ENCODE assay signal across 19 cellular contexts in genomic region chrX:35826503-35826902, GRCh38. TPM values are rescaled to one million over a fixed set of nuclear protein-coding genes. Genes with fewer than 3 reads are reported as not detected.
DNase-seq lines count a peak whose midpoint lies in the region; ATAC-seq, FAIRE-seq and TF ChIP-seq lines count a peak whose summit lies in the region.
"Had no signal": no experiment of that assay in that cellular context is flagged by ENCODE, and none has a peak within 500 bp of the region (broad histone marks: within the 10 kb centered on the region; RNA-seq: fewer than 3 reads in every experiment).

No MANE protein-coding gene starts in this region.

- in situ Hi-C loops in mammary epithelial cell (cut with MboI; ENCODE audit: low sequenced_read_pairs in 2 of 2), result no loop called here

- dilution Hi-C loops in mammary epithelial cell (cut with HindIII; ENCODE audit: low sequenced_read_pairs), result no loop called here

- H2BK12ac ChIP-seq in mesenchymal stem cell (ENCODE audit: low read length in 2 of 2), result no peak overlapping the region
- no peak overlapping the region for H2BK12ac ChIP-seq in H9 (ENCODE audit: insufficient read length, low read depth, low read length)

- H3K4me1 ChIP-seq in mammary epithelial cell (ENCODE audit: insufficient read depth, low read length) (no peaks in the 10 kb centered on the region), mesenchymal stem cell (ENCODE audit: control insufficient read depth, insufficient read depth, low read depth, low read length) (no peaks in the 10 kb centered on the region), H9 (ENCODE audit: insufficient read depth, low read length) (no peaks in the 10 kb centered on the region)
- H3K4me1 ChIP-seq: A549 had no signal

- H4K91ac ChIP-seq in mesenchymal stem cell (ENCODE audit: low read length), result no peak overlapping the region
- no peak overlapping the region for H4K91ac ChIP-seq in H9 (ENCODE audit: insufficient read length, low read depth, low read length)

- H3K4me2 ChIP-seq in mammary epithelial cell (ENCODE audit: insufficient read depth, low read depth, low read length) (no peak overlapping the region), mesenchymal stem cell (ENCODE audit: low read length, poor library complexity, severe bottlenecking) (no peak overlapping the region), H9 (ENCODE audit: insufficient read depth, insufficient read length, low read length) (no peak overlapping the region)
- H3K4me2 ChIP-seq: A549 had no signal

- H2BK15ac ChIP-seq in mesenchymal stem cell (ENCODE audit: low read depth, poor library complexity, severe bottlenecking) (no peak overlapping the region), H9 (ENCODE audit: low read depth, low read length) (no peak overlapping the region)

- H3K27me3 Mint-ChIP-seq in H9 (ENCODE audit: low read depth), result no peaks in the 10 kb centered on the region
- H3K27me3 Mint-ChIP-seq in stimulated activated memory B cell treated with anti-CD40 and anti-IgM and Interleukin-4, amounts not matched to agents 10 μg/mL and 1 μg/mL and 100 μg/mL, for 72 hours, result no peaks in the 10 kb centered on the region
- H3K27me3 Mint-ChIP-seq: CD4-positive, CD25-positive, alpha-beta regulatory T cell had no signal

- H3K9me3 ChIP-seq in mammary epithelial cell (replicated peaks; ENCODE audit: insufficient read depth, low read length) (no peaks in the 10 kb centered on the region), mesenchymal stem cell (ENCODE audit: control insufficient read depth, low read length) (no peaks in the 10 kb centered on the region), H9 (ENCODE audit: control insufficient read depth, low read depth, low read length) (no peaks in the 10 kb centered on the region)
- H3K9me3 ChIP-seq: A549 had no signal

- H2AFZ ChIP-seq in mammary epithelial cell (ENCODE audit: low read depth, low read length), result no peak overlapping the region
- no peak overlapping the region for H2AFZ ChIP-seq in mesenchymal stem cell (ENCODE audit: low read depth, low read length)
- no peak overlapping the region for H2AFZ ChIP-seq in H9 (ENCODE audit: low read length)

- H4K5ac ChIP-seq in H9 (ENCODE audit: insufficient read length, low read depth, low read length), result no peak overlapping the region

- DNase-seq in A172 (ENCODE audit: low spot score) (peak; percentile 14), GM19239 (ENCODE audit: insufficient read length, low spot score) (no peak), mammary epithelial cell (peak; percentile 3), mesenchymal stem cell (peak; percentile 0), NCI-H2171 (lab: John Stamatoyannopoulos, UW) (no peak), H9 (no peak)
- DNase-seq: CD4-positive, CD25-positive, alpha-beta regulatory T cell; NCI-H1092 treated with DMSO at 0.1 percent for 48 hours; NCI-H187; NCI-H510A; SHP77 treated with DMSO at 0.1 percent for 48 hours had no signal

- peaks cover 62 to 69% of the 10 kb centered on the region in 2 experiments for H3K9me3 Mint-ChIP-seq in H9
- H3K9me3 Mint-ChIP-seq in stimulated activated memory B cell treated with anti-CD40 and anti-IgM and Interleukin-4, amounts not matched to agents 10 μg/mL and 1 μg/mL and 100 μg/mL, for 72 hours, result peaks cover 8% of the 10 kb centered on the region

- H3K27me3 ChIP-seq in mammary epithelial cell (ENCODE audit: insufficient read depth, low read length) (no peaks in the 10 kb centered on the region), mesenchymal stem cell (ENCODE audit: control insufficient read depth in 1 of 2, insufficient read depth in 1 of 2, low read length in 2 of 2) (no peaks in the 10 kb centered on the region), H9 (ENCODE audit: insufficient read depth, low read length) (no peaks in the 10 kb centered on the region)

- no peak for TF ChIP-seq CTCF in mammary epithelial cell (conservative IDR thresholded peaks at IDR 0.05 in 1 of 2, IDR thresholded peaks at IDR 0.05 in 1 of 2; ENCODE audit: extremely low read depth in 1 of 2, insufficient read depth in 1 of 2, low read depth in 1 of 2, low read length in 2 of 2)
- TF ChIP-seq CTCF in H9 (conservative IDR thresholded peaks at IDR 0.05), result no peak

- H3K4ac ChIP-seq in mesenchymal stem cell (ENCODE audit: low read depth in 1 of 2, low read length in 2 of 2), result no peak overlapping the region
- H3K4ac ChIP-seq in H9 (ENCODE audit: low read depth, low read length), result no peak overlapping the region

- 25% methylated on average over 1 of the region's 1 CpG for WGBS in mammary epithelial cell (ENCODE audit: low coverage, missing lambda C conversion rate)
- 82% methylated on average over 1 of the region's 1 CpG for WGBS in mesenchymal stem cell
- no CpG with 5 or more reads among the region's 1 CpG for WGBS in H9 (ENCODE audit: extremely low coverage, insufficient read length, low lambda C conversion rate)

- H3K27ac ChIP-seq in mammary epithelial cell (ENCODE audit: insufficient read depth, low read depth, low read length) (no peak overlapping the region), mesenchymal stem cell (ENCODE audit: low read length, poor library complexity, severe bottlenecking) (no peak overlapping the region), H9 (ENCODE audit: insufficient read length, low read depth, low read length) (no peak overlapping the region)
- H3K27ac ChIP-seq: A549 had no signal

- CTCF ChIA-PET in mammary epithelial cell (lab: Charles Lee; ENCODE audit: low non-redundant PET), result no interaction called here

- H3K36me3 Mint-ChIP-seq in H9 (ENCODE audit: insufficient read depth in 1 of 3, low read depth in 3 of 3), result peaks cover 0 to 12% (median 3%) of the 10 kb centered on the region in 3 experiments; a peak in 5 of 7 replicates
- no peaks in the 10 kb centered on the region for H3K36me3 Mint-ChIP-seq in stimulated activated memory B cell treated with anti-CD40 and anti-IgM and Interleukin-4, amounts not matched to agents 10 μg/mL and 1 μg/mL and 100 μg/mL, for 72 hours
- H3K36me3 Mint-ChIP-seq: CD4-positive, CD25-positive, alpha-beta regulatory T cell had no signal

- no peak overlapping the region for H3K4me3 Mint-ChIP-seq in H9
- H3K4me3 Mint-ChIP-seq in stimulated activated memory B cell treated with anti-CD40 and anti-IgM and Interleukin-4, amounts not matched to agents 10 μg/mL and 1 μg/mL and 100 μg/mL, for 72 hours, result no peak overlapping the region
- H3K4me3 Mint-ChIP-seq: CD4-positive, CD25-positive, alpha-beta regulatory T cell had no signal

- H3K14ac ChIP-seq in mesenchymal stem cell (ENCODE audit: low read length in 2 of 2), result no peak overlapping the region
- H3K14ac ChIP-seq in H9 (ENCODE audit: insufficient read depth, low read length), result no peak overlapping the region

- H3K4me3 ChIP-seq in mammary epithelial cell (replicated peaks in 1 of 3; ENCODE audit: insufficient read depth in 1 of 3, low read depth in 2 of 3, low read length in 3 of 3), result no peak overlapping the region
- no peak overlapping the region for H3K4me3 ChIP-seq in mesenchymal stem cell (ENCODE audit: insufficient read depth in 1 of 2, low read depth in 1 of 2, low read length in 2 of 2)
- H3K4me3 ChIP-seq: A549, K562 had no signal

- H3K79me1 ChIP-seq in mesenchymal stem cell (replicated peaks; ENCODE audit: low read length, poor library complexity, severe bottlenecking), result no peaks in the 10 kb centered on the region
- no peaks in the 10 kb centered on the region for H3K79me1 ChIP-seq in H9 (ENCODE audit: insufficient read depth, low read depth, low read length, poor library complexity, severe bottlenecking)

- no peak overlapping the region for H3K18ac ChIP-seq in mesenchymal stem cell (ENCODE audit: low read depth in 1 of 2, low read length in 2 of 2)
- H3K18ac ChIP-seq in H9 (ENCODE audit: insufficient read length, low read depth, low read length), result no peak overlapping the region

- H2BK5ac ChIP-seq in mesenchymal stem cell (ENCODE audit: low read depth, low read length, poor library complexity, severe bottlenecking) (no peak overlapping the region), H9 (ENCODE audit: insufficient read length, low read length) (no peak overlapping the region)

- H3K23ac ChIP-seq in mesenchymal stem cell (ENCODE audit: low read length in 2 of 2) (no peak overlapping the region), H9 (ENCODE audit: insufficient read length, low read depth, low read length) (no peak overlapping the region)

- H4K8ac ChIP-seq in mesenchymal stem cell (ENCODE audit: low read length), result no peak overlapping the region
- no peak overlapping the region for H4K8ac ChIP-seq in H9 (replicated peaks; ENCODE audit: insufficient read length, low read depth, low read length)

- peaks cover 0 to 6% of the 10 kb centered on the region in 2 experiments; a peak in 2 of 4 replicates for H3K4me1 Mint-ChIP-seq in H9
- no peaks in the 10 kb centered on the region for H3K4me1 Mint-ChIP-seq in stimulated activated memory B cell treated with anti-CD40 and anti-IgM and Interleukin-4, amounts not matched to agents 10 μg/mL and 1 μg/mL and 100 μg/mL, for 72 hours
- H3K4me1 Mint-ChIP-seq: CD4-positive, CD25-positive, alpha-beta regulatory T cell had no signal

- H3K27ac Mint-ChIP-seq in H9, result no peak overlapping the region
- no peak overlapping the region for H3K27ac Mint-ChIP-seq in stimulated activated memory B cell treated with anti-CD40 and anti-IgM and Interleukin-4, amounts not matched to agents 10 μg/mL and 1 μg/mL and 100 μg/mL, for 72 hours
- H3K27ac Mint-ChIP-seq: CD4-positive, CD25-positive, alpha-beta regulatory T cell had no signal

- no peak overlapping the region for H3T11ph ChIP-seq in H9 (ENCODE audit: low read length)

- no peak for ATAC-seq in HG03097 (IDR thresholded peaks at IDR 0.05; ENCODE audit: low FRiP score, unreplicated experiment)
- no peak for ATAC-seq in stimulated activated memory B cell treated with anti-CD40 and anti-IgM and Interleukin-4, amounts not matched to agents 10 μg/mL and 1 μg/mL and 100 μg/mL, for 72 hours
- ATAC-seq: A549, HCT116, K562 had no signal

- no peak overlapping the region for H3K9ac ChIP-seq in mammary epithelial cell (ENCODE audit: insufficient read depth, low read length)
- no peak overlapping the region for H3K9ac ChIP-seq in mesenchymal stem cell (ENCODE audit: low read length)
- no peak overlapping the region for H3K9ac ChIP-seq in H9 (ENCODE audit: extremely low read depth, insufficient read length, low read length)

- H4K20me1 ChIP-seq in mammary epithelial cell (ENCODE audit: insufficient read depth, low read length), result no peaks in the 10 kb centered on the region
- H4K20me1 ChIP-seq in H9 (ENCODE audit: control insufficient read depth, insufficient read depth, insufficient read length), result no peaks in the 10 kb centered on the region

- no peaks in the 10 kb centered on the region for H3K36me3 ChIP-seq in mammary epithelial cell (ENCODE audit: insufficient read depth, low read length)
- H3K36me3 ChIP-seq in mesenchymal stem cell (ENCODE audit: control insufficient read depth in 1 of 2, insufficient read depth in 2 of 2, low read depth in 1 of 2, low read length in 2 of 2), result no peaks in the 10 kb centered on the region

- H3K23me2 ChIP-seq in H9 (ENCODE audit: insufficient read length, low read depth, low read length, poor library complexity, severe bottlenecking), result no peaks in the 10 kb centered on the region

- H2AK5ac ChIP-seq in mesenchymal stem cell (ENCODE audit: low read length, severe bottlenecking) (no peak overlapping the region), H9 (ENCODE audit: insufficient read length, low read length) (no peak overlapping the region)

- no TSS peak for BruUV-seq in mammary epithelial cell (replicated peaks; lab: Mats Ljungman, UMichigan)

- no peak overlapping the region for H3K56ac ChIP-seq in H9 (ENCODE audit: insufficient read length, low read depth, low read length)

- H2BK20ac ChIP-seq in H9 (ENCODE audit: low read depth, low read length, poor library complexity, severe bottlenecking), result no peak overlapping the region

- peak; percentile 26 for FAIRE-seq in GM19239 (lab: Jason Lieb, UNC)
- FAIRE-seq: A549, D721Med, HTR-8/SVneo, K562 had no signal

- no peak overlapping the region for H2BK120ac ChIP-seq in mesenchymal stem cell (ENCODE audit: low read depth, low read length)
- H2BK120ac ChIP-seq in H9 (ENCODE audit: low read depth, low read length, poor library complexity, severe bottlenecking), result no peak overlapping the region

- H3K79me2 ChIP-seq in mammary epithelial cell (ENCODE audit: insufficient read depth, low read length) (no peaks in the 10 kb centered on the region), H9 (ENCODE audit: insufficient read depth, low read length) (no peaks in the 10 kb centered on the region)

- intact Hi-C loops in mammary epithelial cell (cut with micrococcal nuclease), result no loop called here

RNA-seq across cellular contexts. Expression of gene MAGEB16, which starts 28.4 kb away (rescaled TPM):
- not detected in 2 replicates for total RNA-seq in A172 (2014; rRNA removed; shearing (Covaris generic))
- total RNA-seq in mammary epithelial cell, result not detected
- not detected for polyA plus RNA-seq in mammary epithelial cell
- not detected for polyA minus RNA-seq in mammary epithelial cell
- not detected for polyA plus RNA-seq in mesenchymal stem cell (2013, experiment 1 of 2)
- polyA plus RNA-seq in mesenchymal stem cell (2013, experiment 2 of 2), result not detected
- total RNA-seq in H9 (2021), result not detected in 2 replicates
- total RNA-seq: CD4-positive, CD25-positive, alpha-beta regulatory T cell; M059J had no signal
- polyA plus RNA-seq: A549; CD4-positive, CD25-positive, alpha-beta regulatory T cell had no signal

Comparison
In these comparisons a context has a peak if more than half of its experiments do, and no peak if none do; other contexts are left out.
1. DNase-seq: peak in A172 (single experiment), mammary epithelial cell (single experiment) and mesenchymal stem cell (single experiment); none in GM19239 (single experiment), NCI-H2171 (single experiment) and H9 (single experiment).